In the genomic region with DNA sequence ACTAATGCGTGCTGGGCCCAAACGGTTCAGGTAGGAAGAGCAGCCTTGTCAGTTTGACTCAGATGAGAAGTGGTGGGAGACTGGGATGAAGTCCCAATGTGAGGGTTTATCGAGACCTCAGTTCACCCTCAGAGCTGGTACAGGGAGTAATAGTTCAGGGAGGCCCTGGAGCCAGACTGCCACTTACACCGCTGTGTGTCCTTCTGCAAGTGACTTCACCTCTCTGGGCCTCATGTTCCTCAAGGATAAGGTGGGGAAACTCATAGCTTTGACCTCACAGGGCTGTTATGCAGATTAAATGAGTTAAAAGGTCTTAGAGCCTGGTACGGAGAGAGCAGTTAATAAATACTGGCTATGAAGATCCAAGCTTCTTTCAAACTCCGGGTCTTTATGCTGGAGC, we compare ENCODE assay signal across 28 cellular contexts.
"Had no signal": no experiment of that assay in that cellular context is flagged by ENCODE, and none has a peak within 500 bp of the region (broad histone marks: within the 10 kb centered on the region; RNA-seq: fewer than 3 reads in every experiment).

No MANE protein-coding gene starts in this region.

- H3K27ac Mint-ChIP-seq: immature natural killer cell; naive B cell; natural killer cell; nephron progenitor cell; progenitor cell of endocrine pancreas; stimulated activated naive B cell treated with anti-CD40 and anti-IgM and Interleukin-4, amounts not matched to agents 10 μg/mL and 1 μg/mL and 100 μg/mL, for 72 hours had no signal

- DNase-seq: immature natural killer cell; kidney; left colon; lower lobe of right lung; mammary epithelial cell; mesenchymal stem cell; naive B cell; natural killer cell; nephron progenitor cell; ovary; sigmoid colon; stimulated activated CD4-positive, alpha-beta T cell treated with anti-CD3 and anti-CD28 coated beads, Interleukin-1b, Interleukin-23, amount 100 ng/mL, for 48 hours; stimulated activated CD4-positive, alpha-beta T cell treated with anti-CD3 and anti-CD28 coated beads, Interleukin-2, amount 100 ng/mL, for 48 hours; stimulated activated CD4-positive, alpha-beta T cell treated with anti-CD3 and anti-CD28 coated beads, Interleukin-4, amount 100 ng/mL, for 4 hours; stimulated activated CD8-positive, alpha-beta memory T cell treated with anti-CD3 and anti-CD28 coated beads, Interleukin-4, amount 100 ng/mL, for 48 hours; stimulated activated naive B cell treated with anti-CD40 and anti-IgM and Interleukin-4, amounts not matched to agents 10 μg/mL and 1 μg/mL and 100 μg/mL, for 72 hours; stimulated activated naive CD8-positive, alpha-beta T cell treated with anti-CD3 and anti-CD28 coated beads, Interleukin-15, Interleukin-2, amounts not matched to agents 100 U/mL and 50 U/mL, for 24 hours; stomach; testis; transverse colon; upper lobe of left lung had no signal

- H3K9me3 ChIP-seq: left lung, lower lobe of right lung, ovary, right atrium auricular region, sigmoid colon, stomach, testis, thyroid gland, transverse colon, upper lobe of left lung, vagina had no signal

- H3K4me3 Mint-ChIP-seq: immature natural killer cell; naive B cell; natural killer cell; nephron progenitor cell; stimulated activated naive B cell treated with anti-CD40 and anti-IgM and Interleukin-4, amounts not matched to agents 10 μg/mL and 1 μg/mL and 100 μg/mL, for 72 hours had no signal

- H3K4me3 ChIP-seq: left lung, lower lobe of right lung, ovary, right atrium auricular region, sigmoid colon, smooth muscle cell, stomach, testis, thyroid gland, transverse colon, upper lobe of left lung, vagina had no signal

- H3K9me3 Mint-ChIP-seq: immature natural killer cell, natural killer cell had no signal

- H3K27ac ChIP-seq: left lung, lower lobe of right lung, ovary, right atrium auricular region, sigmoid colon, stomach, testis, thyroid gland, transverse colon, upper lobe of left lung, vagina had no signal

- H3K4me1 ChIP-seq: left lung, lower lobe of right lung, testis, transverse colon had no signal

- H3K4me2 ChIP-seq: smooth muscle cell had no signal

- H3K4me1 Mint-ChIP-seq: immature natural killer cell; naive B cell; natural killer cell; stimulated activated naive B cell treated with anti-CD40 and anti-IgM and Interleukin-4, amounts not matched to agents 10 μg/mL and 1 μg/mL and 100 μg/mL, for 72 hours had no signal

- H3K36me3 ChIP-seq: left lung, lower lobe of right lung, ovary, sigmoid colon, stomach, thyroid gland, transverse colon, upper lobe of left lung, vagina had no signal

- H3K27me3 Mint-ChIP-seq: progenitor cell of endocrine pancreas had no signal

- H3K36me3 Mint-ChIP-seq: immature natural killer cell; naive B cell; natural killer cell; stimulated activated naive B cell treated with anti-CD40 and anti-IgM and Interleukin-4, amounts not matched to agents 10 μg/mL and 1 μg/mL and 100 μg/mL, for 72 hours had no signal

- H3K27me3 ChIP-seq: left lung, ovary, right atrium auricular region, sigmoid colon, stomach, testis, thyroid gland, transverse colon, upper lobe of left lung, vagina had no signal

- FAIRE-seq: islet of Langerhans, kidney had no signal
